34 cellular contexts compared by ENCODE assay signal in the genomic region with DNA sequence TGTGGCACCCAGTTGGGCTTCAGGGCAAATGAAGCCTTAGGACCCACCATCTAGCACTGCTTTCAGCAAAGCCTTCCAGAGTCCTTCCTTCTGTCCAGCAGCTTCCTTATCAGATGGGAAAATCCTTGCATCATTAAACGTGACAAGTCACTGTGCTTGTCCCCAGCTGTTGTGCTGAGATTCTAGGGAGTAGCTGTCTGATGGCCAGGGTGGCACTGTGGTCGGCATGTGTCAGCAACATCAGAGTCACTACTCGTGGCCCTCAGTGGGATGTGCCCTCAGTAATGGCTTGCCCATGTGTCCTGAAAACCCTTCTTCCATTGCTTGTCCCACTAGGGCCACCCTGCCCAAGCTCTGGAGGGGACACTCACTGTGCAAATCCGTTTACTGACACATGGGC.
"Had no signal": no experiment of that assay in that cellular context is flagged by ENCODE, and none has a peak within 500 bp of the region (broad histone marks: within the 10 kb centered on the region; RNA-seq: fewer than 3 reads in every experiment).

No MANE protein-coding gene starts in this region.

- H3K27ac ChIP-seq: ascending aorta, cardiac muscle cell, WERI-Rb-1 had no signal

- H3K9me3 ChIP-seq: ascending aorta had no signal

- H3K4me1 ChIP-seq: ascending aorta had no signal

- H3K4me3 ChIP-seq: ascending aorta, cardiac muscle cell had no signal

- H3K36me3 ChIP-seq: ascending aorta, cardiac muscle cell had no signal

- H3K27me3 ChIP-seq: ascending aorta, cardiac muscle cell had no signal

- ATAC-seq: activated CD4-positive, alpha-beta T cell treated with anti-CD3 and anti-CD28 coated beads for 36 hours; activated CD4-positive, CD25-positive, alpha-beta regulatory T cell treated with anti-CD3 and anti-CD28 coated beads, Interleukin-2, amount 50 U/mL, for 24 hours; activated CD8-positive, alpha-beta T cell treated with anti-CD3 and anti-CD28 coated beads for 36 hours; activated naive CD4-positive, alpha-beta T cell treated with anti-CD3 and anti-CD28 coated beads, Interleukin-2, amount 50 U/mL, for 72 hours; activated T-cell treated with anti-CD3 and anti-CD28 coated beads, Interleukin-2, amount 50 U/mL, for 4 hours; activated T-cell treated with anti-CD3 and anti-CD28 coated beads, Interleukin-2, amount 50 U/mL, for 72 hours; activated T-helper 17 cell treated with anti-CD3 and anti-CD28 coated beads, Interleukin-2, amount 50 U/mL, for 72 hours; WTC11 had no signal

- DNase-seq: activated CD4-positive, alpha-beta memory T cell treated with anti-CD3 and anti-CD28 coated beads for 36 hours; activated CD4-positive, alpha-beta T cell treated with anti-CD3 and anti-CD28 coated beads for 1 hour; activated CD4-positive, alpha-beta T cell treated with anti-CD3 and anti-CD28 coated beads for 36 hours; activated CD4-positive, alpha-beta T cell treated with anti-CD3 and anti-CD28 coated beads for 48 hours; activated CD4-positive, alpha-beta T cell treated with anti-CD3 and anti-CD28 coated beads, Interleukin-2, amount 10 ng/mL, durations not matched to agents 7 days and 5 days; activated CD4-positive, CD25-positive, alpha-beta regulatory T cell; activated CD8-positive, alpha-beta memory T cell treated with anti-CD3 and anti-CD28 coated beads, Interleukin-2, amount 50 U/mL, for 4 hours; activated CD8-positive, alpha-beta T cell treated with anti-CD3 and anti-CD28 coated beads for 36 hours; activated effector memory CD4-positive, alpha-beta T cell treated with anti-CD3 and anti-CD28 coated beads, Interleukin-2, amount 50 U/mL, for 16 hours; activated gamma-delta T cell treated with Interleukin-2 at 50 U/mL for 16 hours; activated naive CD4-positive, alpha-beta T cell; activated naive CD4-positive, alpha-beta T cell treated with anti-CD3 and anti-CD28 coated beads for 36 hours; activated naive CD4-positive, alpha-beta T cell treated with anti-CD3 and anti-CD28 coated beads, Interleukin-2, amount 50 U/mL, for 16 hours; activated naive CD8-positive, alpha-beta T cell treated with anti-CD3 and anti-CD28 coated beads for 36 hours; activated T-cell treated with anti-CD3 and anti-CD28 coated beads for 4 hours; activated T-cell treated with anti-CD3 and anti-CD28 coated beads, Interleukin-2, amount 50 U/mL, for 1 hour; activated T-cell treated with anti-CD3 and anti-CD28 coated beads, Interleukin-2, amount 50 U/mL, for 4 hours; activated T-cell treated with anti-CD3 and anti-CD28 coated beads, Interleukin-2, amount 50 U/mL, for 72 hours; amygdala; anterior cingulate cortex; central memory CD4-positive, alpha-beta T cell; SW 1271; T-helper 1 cell; T-helper 2 cell; T-helper 9 cell; WERI-Rb-1 had no signal

- FAIRE-seq: bronchial epithelial cell, TTC549 had no signal
